Comparison of ENCODE assay signal across 26 cellular contexts in genomic region chr15:96626936-96627577, GRCh38.
DNase-seq lines count a peak whose midpoint lies in the region; ATAC-seq and TF ChIP-seq lines count a peak whose summit lies in the region.
"Had no signal": no experiment of that assay in that cellular context is flagged by ENCODE, and none has a peak within 500 bp of the region (broad histone marks: within the 10 kb centered on the region; RNA-seq: fewer than 3 reads in every experiment).

No MANE protein-coding gene starts in this region.

- no peaks in the 10 kb centered on the region for H3K36me3 Mint-ChIP-seq in CD8-positive, alpha-beta memory T cell
- H3K36me3 Mint-ChIP-seq: activated naive CD4-positive, alpha-beta T cell treated with anti-CD3 and anti-CD28 coated beads, Interleukin-2, amount 50 U/mL, for 24 hours; CD4-positive, alpha-beta memory T cell; stimulated activated effector memory CD8-positive, alpha-beta T cell treated with anti-CD3 and anti-CD28 coated beads, Interleukin-12 subunit alpha, Interleukin-12 subunit beta, amount 100 ng/mL, for 72 hours had no signal

- H3K4me3 ChIP-seq in heart left ventricle (peak overlapping the region in 2 of 12 donors; percentile 2 to 14), neural cell (ENCODE audit: low read length) (peak overlapping the region; percentile 40), tibial nerve (peak overlapping the region in 3 of 4 donors; percentile 7 to 12 (median 8))
- no peak overlapping the region for H3K4me3 ChIP-seq in CD8-positive, alpha-beta memory T cell (ENCODE audit: low read length)
- H3K4me3 ChIP-seq: GM12878, testis had no signal

- H3K36me3 ChIP-seq in heart left ventricle, result no peaks in the 10 kb centered on the region
- no peaks in the 10 kb centered on the region for H3K36me3 ChIP-seq in neural cell (ENCODE audit: insufficient read depth, low read length)
- no peaks in the 10 kb centered on the region for H3K36me3 ChIP-seq in tibial nerve
- H3K36me3 ChIP-seq in CD8-positive, alpha-beta memory T cell (ENCODE audit: insufficient read depth, low read length), result no peaks in the 10 kb centered on the region

- DNase-seq in NCI-H2227 (lab: John Stamatoyannopoulos, UW; ENCODE audit: unreplicated experiment), result peak; percentile 49
- no peak for DNase-seq in NCI-H2227 treated with DMSO at 0.1 percent for 48 hours (lab: John Stamatoyannopoulos, UW)
- peak in 4 of 5 donors; percentile 22 to 52 (median 35) for DNase-seq in heart left ventricle
- DNase-seq in tibial nerve (ENCODE audit: low spot score in 2 of 2), result peak in 1 of 2 donors; percentile 17
- no peak for DNase-seq in SKM-1 treated with dmso at 0.1 percent for 144 hours (lab: John Stamatoyannopoulos, UW; ENCODE audit: unreplicated experiment)
- DNase-seq in CD8-positive, alpha-beta memory T cell, result no peak
- DNase-seq: activated CD4-positive, alpha-beta T cell treated with anti-CD3 and anti-CD28 coated beads for 48 hours; activated T-cell treated with anti-CD3 and anti-CD28 coated beads, Interleukin-2, amount 50 U/mL, for 72 hours; aorta; CD4-positive, alpha-beta memory T cell; islet precursor cell; Karpas-422; mammary epithelial cell; NCI-H187; NCI-H748 treated with DMSO at 0.1 percent for 48 hours; posterior cingulate gyrus; SIG-M5; stimulated activated CD4-positive, alpha-beta T cell treated with anti-CD3 and anti-CD28 coated beads, Interleukin-1b, Interleukin-23, amount 100 ng/mL, for 48 hours; testis had no signal

- TF ChIP-seq CTCF in heart left ventricle (IDR thresholded peaks at IDR 0.05) (no peak), neural cell (IDR thresholded peaks at IDR 0.05; ENCODE audit: poor library complexity, severe bottlenecking) (no peak), tibial nerve (IDR thresholded peaks at IDR 0.05) (no peak)

- ATAC-seq in heart left ventricle (peak in 3 of 4 donors; percentile 52 to 65 (median 61)), HG02884 (IDR thresholded peaks at IDR 0.05; ENCODE audit: unreplicated experiment) (no peak)
- ATAC-seq: activated T-cell treated with anti-CD3 and anti-CD28 coated beads, Interleukin-2, amount 50 U/mL, for 72 hours; GM12878; HCT116; stimulated activated effector memory CD8-positive, alpha-beta T cell treated with anti-CD3 and anti-CD28 coated beads, Interleukin-12 subunit alpha, Interleukin-12 subunit beta, amount 100 ng/mL, for 72 hours had no signal

- H3K4me3 Mint-ChIP-seq in CD8-positive, alpha-beta memory T cell, result no peak overlapping the region
- H3K4me3 Mint-ChIP-seq: activated naive CD4-positive, alpha-beta T cell treated with anti-CD3 and anti-CD28 coated beads, Interleukin-2, amount 50 U/mL, for 24 hours; activated T-cell treated with anti-CD3 and anti-CD28 coated beads, Interleukin-2, amount 50 U/mL, for 72 hours; CD4-positive, alpha-beta memory T cell; stimulated activated effector memory CD8-positive, alpha-beta T cell treated with anti-CD3 and anti-CD28 coated beads, Interleukin-12 subunit alpha, Interleukin-12 subunit beta, amount 100 ng/mL, for 72 hours had no signal

- WGBS in heart left ventricle, 4 donors, result 15 to 25% (median 22%) methylated on average over 16 of the region's 16 CpGs
- 25 to 35% methylated on average over 16 of the region's 16 CpGs for WGBS in tibial nerve, 2 donors

- no peaks in the 10 kb centered on the region for H4K20me1 ChIP-seq in neural cell (ENCODE audit: insufficient read depth)

- peaks cover 4% of the 10 kb centered on the region for H3F3A ChIP-seq in neural cell (ENCODE audit: insufficient read depth, low read length, poor library complexity, severe bottlenecking)

- no peaks in the 10 kb centered on the region for H3K79me2 ChIP-seq in neural cell (replicated peaks; ENCODE audit: insufficient read depth, low read length)

- peaks cover 0 to 36% (median 14%) of the 10 kb centered on the region in 12 donors for H3K4me1 ChIP-seq in heart left ventricle
- peaks cover 0 to 33% (median 9%) of the 10 kb centered on the region in 4 donors for H3K4me1 ChIP-seq in tibial nerve
- no peaks in the 10 kb centered on the region for H3K4me1 ChIP-seq in CD8-positive, alpha-beta memory T cell (ENCODE audit: insufficient read depth, low read length)
- H3K4me1 ChIP-seq: testis had no signal

- CTCF ChIA-PET in CD8-positive, alpha-beta memory T cell (lab: Charles Lee), result no interaction called here

- H3K4me2 ChIP-seq in neural cell (ENCODE audit: low read length), result peak overlapping the region; percentile 12

- H3K9ac ChIP-seq in neural cell (ENCODE audit: low read length), result peak overlapping the region; percentile 20

- no peak overlapping the region for H3K27ac Mint-ChIP-seq in CD8-positive, alpha-beta memory T cell
- H3K27ac Mint-ChIP-seq: activated naive CD4-positive, alpha-beta T cell treated with anti-CD3 and anti-CD28 coated beads, Interleukin-2, amount 50 U/mL, for 24 hours; activated T-cell treated with anti-CD3 and anti-CD28 coated beads, Interleukin-2, amount 50 U/mL, for 72 hours; CD4-positive, alpha-beta memory T cell; stimulated activated effector memory CD8-positive, alpha-beta T cell treated with anti-CD3 and anti-CD28 coated beads, Interleukin-12 subunit alpha, Interleukin-12 subunit beta, amount 100 ng/mL, for 72 hours had no signal

- no peaks in the 10 kb centered on the region for H3K9me2 ChIP-seq in neural cell (ENCODE audit: insufficient read depth, low read length)

- POLR2A ChIA-PET in CD8-positive, alpha-beta memory T cell (lab: Charles Lee), result no interaction called here

- peaks cover 0 to 3% of the 10 kb centered on the region in 2 donors for H3K27me3 Mint-ChIP-seq in CD8-positive, alpha-beta memory T cell
- H3K27me3 Mint-ChIP-seq: activated naive CD4-positive, alpha-beta T cell treated with anti-CD3 and anti-CD28 coated beads, Interleukin-2, amount 50 U/mL, for 24 hours; CD4-positive, alpha-beta memory T cell had no signal

- H3K9me3 ChIP-seq in heart left ventricle (no peaks in the 10 kb centered on the region), neural cell (ENCODE audit: low read length) (no peaks in the 10 kb centered on the region), tibial nerve (no peaks in the 10 kb centered on the region)
- no peaks in the 10 kb centered on the region for H3K9me3 ChIP-seq in CD8-positive, alpha-beta memory T cell (ENCODE audit: low read length)
- H3K9me3 ChIP-seq: testis had no signal

- intact Hi-C loops in heart left ventricle (cut with DNase I), result no loop called here

- no peak overlapping the region for H2AFZ ChIP-seq in neural cell (ENCODE audit: low read depth, low read length)

- no peaks in the 10 kb centered on the region for H3K4me1 Mint-ChIP-seq in CD8-positive, alpha-beta memory T cell
- H3K4me1 Mint-ChIP-seq: activated naive CD4-positive, alpha-beta T cell treated with anti-CD3 and anti-CD28 coated beads, Interleukin-2, amount 50 U/mL, for 24 hours; CD4-positive, alpha-beta memory T cell; stimulated activated effector memory CD8-positive, alpha-beta T cell treated with anti-CD3 and anti-CD28 coated beads, Interleukin-12 subunit alpha, Interleukin-12 subunit beta, amount 100 ng/mL, for 72 hours had no signal

- peaks cover 0 to 3% (median 0%) of the 10 kb centered on the region in 5 donors for H3K9me3 Mint-ChIP-seq in CD8-positive, alpha-beta memory T cell
- H3K9me3 Mint-ChIP-seq: activated naive CD4-positive, alpha-beta T cell treated with anti-CD3 and anti-CD28 coated beads, Interleukin-2, amount 50 U/mL, for 24 hours; activated T-cell treated with anti-CD3 and anti-CD28 coated beads, Interleukin-2, amount 50 U/mL, for 72 hours; stimulated activated effector memory CD8-positive, alpha-beta T cell treated with anti-CD3 and anti-CD28 coated beads, Interleukin-12 subunit alpha, Interleukin-12 subunit beta, amount 100 ng/mL, for 72 hours had no signal

- H3K27me3 ChIP-seq in heart left ventricle (no peaks in the 10 kb centered on the region), neural cell (ENCODE audit: insufficient read depth, low read depth, low read length) (no peaks in the 10 kb centered on the region), tibial nerve (no peaks in the 10 kb centered on the region)
- H3K27me3 ChIP-seq in CD8-positive, alpha-beta memory T cell (ENCODE audit: insufficient read depth, low read length, poor library complexity, severe bottlenecking), result no peaks in the 10 kb centered on the region
- H3K27me3 ChIP-seq: testis had no signal

- TF ChIP-seq EP300 in neural cell (conservative IDR thresholded peaks at IDR 0.05; ENCODE audit: poor library complexity, severe bottlenecking) (peak; percentile 99), tibial nerve (IDR thresholded peaks at IDR 0.05) (no peak)

- H3K27ac ChIP-seq in heart left ventricle, result peak overlapping the region in 3 of 12 donors; percentile 12 to 34 (median 13)
- H3K27ac ChIP-seq in neural cell (ENCODE audit: low read length), result peak overlapping the region; percentile 59
- H3K27ac ChIP-seq in tibial nerve, result peak overlapping the region; percentile 25 to 72 (median 54)
- no peak overlapping the region for H3K27ac ChIP-seq in CD8-positive, alpha-beta memory T cell (ENCODE audit: low read depth, low read length)
- H3K27ac ChIP-seq: 22Rv1, testis had no signal

- TF ChIP-seq POLR2A in heart left ventricle (IDR thresholded peaks at IDR 0.05), result no peak
- no peak for TF ChIP-seq POLR2A in tibial nerve (IDR thresholded peaks at IDR 0.05)

- peak; percentile 9 for TF ChIP-seq RAD21 in neural cell (conservative IDR thresholded peaks at IDR 0.05)

TF ChIP-seq in neural cell, 6 proteins besides CTCF, POLR2A, EP300 and RAD21:
- TF ChIP-seq MXI1 (conservative IDR thresholded peaks at IDR 0.05; ENCODE audit: poor library complexity, severe bottlenecking) (no peak), POLR2AphosphoS5 (IDR thresholded peaks at IDR 0.05) (peak; percentile 97)
TF ChIP-seq in neural cell: peak in this region for 1.

Comparison
In these comparisons a context has a peak if more than half of its experiments do, and no peak if none do; other contexts are left out.
1. DNase-seq: peak in NCI-H2227 (single experiment) and heart left ventricle (4 of 5); none in NCI-H2227 treated with DMSO at 0.1 percent for 48 hours (single experiment), SKM-1 treated with dmso at 0.1 percent for 144 hours (single experiment) and CD8-positive, alpha-beta memory T cell (0 of 5).